2 cellular contexts compared by ENCODE assay signal in the genomic region with DNA sequence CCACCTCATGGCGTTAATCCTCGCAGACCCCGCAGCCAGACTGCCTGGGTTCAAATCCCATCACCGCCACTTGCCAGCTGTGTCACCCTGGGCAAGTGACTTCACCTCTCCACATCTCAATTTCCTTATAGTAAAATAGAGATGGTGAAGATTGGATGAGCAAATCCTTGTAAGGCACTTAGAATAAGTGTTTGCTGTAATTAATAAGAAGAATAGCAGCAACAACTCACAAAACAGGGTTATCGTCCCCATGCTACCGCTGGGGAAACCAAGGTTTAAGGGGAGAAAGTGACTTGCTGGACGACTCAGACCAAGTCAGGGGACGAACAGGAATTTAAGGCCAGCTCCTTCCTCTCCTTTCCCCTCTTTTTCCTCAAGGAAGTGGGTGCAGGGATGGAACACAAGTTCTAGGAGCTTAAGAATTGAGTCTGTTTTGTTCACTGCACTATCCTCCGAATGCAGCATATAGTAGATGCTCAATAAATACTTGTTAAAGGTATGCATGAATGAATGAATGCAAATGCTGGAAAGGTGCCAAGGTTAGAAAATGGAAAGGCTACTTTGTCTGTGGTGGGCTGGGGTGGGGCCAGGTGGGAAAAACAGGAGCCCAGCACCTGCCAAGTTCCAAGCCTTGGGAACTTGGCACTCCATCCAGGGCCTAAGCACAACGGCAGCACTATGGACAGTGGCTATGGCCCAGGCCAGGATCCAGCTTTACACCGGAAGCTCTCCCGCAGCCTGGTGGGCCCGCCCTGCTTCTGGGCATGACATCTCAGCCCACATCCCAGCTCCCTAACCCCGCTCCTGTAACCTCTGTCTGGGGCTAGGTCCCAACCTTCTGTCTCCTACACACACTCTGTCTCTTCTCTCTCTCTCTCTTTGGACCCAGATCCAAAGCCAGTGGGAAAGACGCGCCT.
TF ChIP-seq lines count a peak whose summit lies in the region.

No MANE protein-coding gene starts in this region.

TF ChIP-seq in HCT116, 20 proteins besides CTCF, POLR2A, EP300 and RAD21:
- TF ChIP-seq CBX3 (IDR thresholded peaks at IDR 0.05; ENCODE audit: low read depth) (no peak), EZH2phosphoT487 (IDR thresholded peaks at IDR 0.05; ENCODE audit: borderline replicate concordance) (no peak), JUND (IDR thresholded peaks at IDR 0.05) (no peak), ZNF274 (IDR thresholded peaks at IDR 0.05; ENCODE audit: low read depth, low read length) (no peak), SIN3A (IDR thresholded peaks at IDR 0.05; ENCODE audit: low read depth) (no peak), ELF1 (IDR thresholded peaks at IDR 0.05; ENCODE audit: borderline replicate concordance, low read depth) (no peak), EZH2 (IDR thresholded peaks at IDR 0.05) (no peak), TCF7L2 (IDR thresholded peaks at IDR 0.05; ENCODE audit: borderline replicate concordance, extremely low read depth, insufficient read depth, insufficient read length) (no peak), SP1 (IDR thresholded peaks at IDR 0.05; ENCODE audit: low read depth) (no peak), SRF (IDR thresholded peaks at IDR 0.05; ENCODE audit: low read depth) (no peak), ZFX (IDR thresholded peaks at IDR 0.05) (no peak), YY1 (IDR thresholded peaks at IDR 0.05; ENCODE audit: extremely low read depth, insufficient replicate concordance, low read depth, low read length) (no peak)
- TF ChIP-seq, protein P1, sequence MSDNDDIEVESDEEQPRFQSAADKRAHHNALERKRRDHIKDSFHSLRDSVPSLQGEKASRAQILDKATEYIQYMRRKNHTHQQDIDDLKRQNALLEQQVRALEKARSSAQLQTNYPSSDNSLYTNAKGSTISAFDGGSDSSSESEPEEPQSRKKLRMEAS (IDR thresholded peaks at IDR 0.05) = no peak
- TF ChIP-seq, protein P2, sequence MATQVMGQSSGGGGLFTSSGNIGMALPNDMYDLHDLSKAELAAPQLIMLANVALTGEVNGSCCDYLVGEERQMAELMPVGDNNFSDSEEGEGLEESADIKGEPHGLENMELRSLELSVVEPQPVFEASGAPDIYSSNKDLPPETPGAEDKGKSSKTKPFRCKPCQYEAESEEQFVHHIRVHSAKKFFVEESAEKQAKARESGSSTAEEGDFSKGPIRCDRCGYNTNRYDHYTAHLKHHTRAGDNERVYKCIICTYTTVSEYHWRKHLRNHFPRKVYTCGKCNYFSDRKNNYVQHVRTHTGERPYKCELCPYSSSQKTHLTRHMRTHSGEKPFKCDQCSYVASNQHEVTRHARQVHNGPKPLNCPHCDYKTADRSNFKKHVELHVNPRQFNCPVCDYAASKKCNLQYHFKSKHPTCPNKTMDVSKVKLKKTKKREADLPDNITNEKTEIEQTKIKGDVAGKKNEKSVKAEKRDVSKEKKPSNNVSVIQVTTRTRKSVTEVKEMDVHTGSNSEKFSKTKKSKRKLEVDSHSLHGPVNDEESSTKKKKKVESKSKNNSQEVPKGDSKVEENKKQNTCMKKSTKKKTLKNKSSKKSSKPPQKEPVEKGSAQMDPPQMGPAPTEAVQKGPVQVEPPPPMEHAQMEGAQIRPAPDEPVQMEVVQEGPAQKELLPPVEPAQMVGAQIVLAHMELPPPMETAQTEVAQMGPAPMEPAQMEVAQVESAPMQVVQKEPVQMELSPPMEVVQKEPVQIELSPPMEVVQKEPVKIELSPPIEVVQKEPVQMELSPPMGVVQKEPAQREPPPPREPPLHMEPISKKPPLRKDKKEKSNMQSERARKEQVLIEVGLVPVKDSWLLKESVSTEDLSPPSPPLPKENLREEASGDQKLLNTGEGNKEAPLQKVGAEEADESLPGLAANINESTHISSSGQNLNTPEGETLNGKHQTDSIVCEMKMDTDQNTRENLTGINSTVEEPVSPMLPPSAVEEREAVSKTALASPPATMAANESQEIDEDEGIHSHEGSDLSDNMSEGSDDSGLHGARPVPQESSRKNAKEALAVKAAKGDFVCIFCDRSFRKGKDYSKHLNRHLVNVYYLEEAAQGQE (IDR thresholded peaks at IDR 0.05; ENCODE audit: low read depth) = no peak
- TF ChIP-seq, protein P3, sequence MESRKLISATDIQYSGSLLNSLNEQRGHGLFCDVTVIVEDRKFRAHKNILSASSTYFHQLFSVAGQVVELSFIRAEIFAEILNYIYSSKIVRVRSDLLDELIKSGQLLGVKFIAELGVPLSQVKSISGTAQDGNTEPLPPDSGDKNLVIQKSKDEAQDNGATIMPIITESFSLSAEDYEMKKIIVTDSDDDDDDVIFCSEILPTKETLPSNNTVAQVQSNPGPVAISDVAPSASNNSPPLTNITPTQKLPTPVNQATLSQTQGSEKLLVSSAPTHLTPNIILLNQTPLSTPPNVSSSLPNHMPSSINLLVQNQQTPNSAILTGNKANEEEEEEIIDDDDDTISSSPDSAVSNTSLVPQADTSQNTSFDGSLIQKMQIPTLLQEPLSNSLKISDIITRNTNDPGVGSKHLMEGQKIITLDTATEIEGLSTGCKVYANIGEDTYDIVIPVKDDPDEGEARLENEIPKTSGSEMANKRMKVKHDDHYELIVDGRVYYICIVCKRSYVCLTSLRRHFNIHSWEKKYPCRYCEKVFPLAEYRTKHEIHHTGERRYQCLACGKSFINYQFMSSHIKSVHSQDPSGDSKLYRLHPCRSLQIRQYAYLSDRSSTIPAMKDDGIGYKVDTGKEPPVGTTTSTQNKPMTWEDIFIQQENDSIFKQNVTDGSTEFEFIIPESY (IDR thresholded peaks at IDR 0.05; ENCODE audit: extremely low read depth, insufficient replicate concordance, low read length) = no peak

TF ChIP-seq in K562, 482 proteins besides CTCF, POLR2A, EP300 and RAD21:
- no peak for TF ChIP-seq FOXM1 (IDR thresholded peaks at IDR 0.05; ENCODE audit: low read depth)
- no peak for TF ChIP-seq FOXM1 (CRISPR knock-in tag; IDR thresholded peaks at IDR 0.05; ENCODE audit: low read depth)
- no peak for TF ChIP-seq TCF3 (CRISPR knock-in tag; IDR thresholded peaks at IDR 0.05)
- no peak for TF ChIP-seq ZNF124 (CRISPR knock-in tag; IDR thresholded peaks at IDR 0.05)
- TF ChIP-seq CC2D1A (IDR thresholded peaks at IDR 0.05) = no peak
- TF ChIP-seq NFIC (IDR thresholded peaks at IDR 0.05) = peak; percentile 75
- TF ChIP-seq, protein P4, sequence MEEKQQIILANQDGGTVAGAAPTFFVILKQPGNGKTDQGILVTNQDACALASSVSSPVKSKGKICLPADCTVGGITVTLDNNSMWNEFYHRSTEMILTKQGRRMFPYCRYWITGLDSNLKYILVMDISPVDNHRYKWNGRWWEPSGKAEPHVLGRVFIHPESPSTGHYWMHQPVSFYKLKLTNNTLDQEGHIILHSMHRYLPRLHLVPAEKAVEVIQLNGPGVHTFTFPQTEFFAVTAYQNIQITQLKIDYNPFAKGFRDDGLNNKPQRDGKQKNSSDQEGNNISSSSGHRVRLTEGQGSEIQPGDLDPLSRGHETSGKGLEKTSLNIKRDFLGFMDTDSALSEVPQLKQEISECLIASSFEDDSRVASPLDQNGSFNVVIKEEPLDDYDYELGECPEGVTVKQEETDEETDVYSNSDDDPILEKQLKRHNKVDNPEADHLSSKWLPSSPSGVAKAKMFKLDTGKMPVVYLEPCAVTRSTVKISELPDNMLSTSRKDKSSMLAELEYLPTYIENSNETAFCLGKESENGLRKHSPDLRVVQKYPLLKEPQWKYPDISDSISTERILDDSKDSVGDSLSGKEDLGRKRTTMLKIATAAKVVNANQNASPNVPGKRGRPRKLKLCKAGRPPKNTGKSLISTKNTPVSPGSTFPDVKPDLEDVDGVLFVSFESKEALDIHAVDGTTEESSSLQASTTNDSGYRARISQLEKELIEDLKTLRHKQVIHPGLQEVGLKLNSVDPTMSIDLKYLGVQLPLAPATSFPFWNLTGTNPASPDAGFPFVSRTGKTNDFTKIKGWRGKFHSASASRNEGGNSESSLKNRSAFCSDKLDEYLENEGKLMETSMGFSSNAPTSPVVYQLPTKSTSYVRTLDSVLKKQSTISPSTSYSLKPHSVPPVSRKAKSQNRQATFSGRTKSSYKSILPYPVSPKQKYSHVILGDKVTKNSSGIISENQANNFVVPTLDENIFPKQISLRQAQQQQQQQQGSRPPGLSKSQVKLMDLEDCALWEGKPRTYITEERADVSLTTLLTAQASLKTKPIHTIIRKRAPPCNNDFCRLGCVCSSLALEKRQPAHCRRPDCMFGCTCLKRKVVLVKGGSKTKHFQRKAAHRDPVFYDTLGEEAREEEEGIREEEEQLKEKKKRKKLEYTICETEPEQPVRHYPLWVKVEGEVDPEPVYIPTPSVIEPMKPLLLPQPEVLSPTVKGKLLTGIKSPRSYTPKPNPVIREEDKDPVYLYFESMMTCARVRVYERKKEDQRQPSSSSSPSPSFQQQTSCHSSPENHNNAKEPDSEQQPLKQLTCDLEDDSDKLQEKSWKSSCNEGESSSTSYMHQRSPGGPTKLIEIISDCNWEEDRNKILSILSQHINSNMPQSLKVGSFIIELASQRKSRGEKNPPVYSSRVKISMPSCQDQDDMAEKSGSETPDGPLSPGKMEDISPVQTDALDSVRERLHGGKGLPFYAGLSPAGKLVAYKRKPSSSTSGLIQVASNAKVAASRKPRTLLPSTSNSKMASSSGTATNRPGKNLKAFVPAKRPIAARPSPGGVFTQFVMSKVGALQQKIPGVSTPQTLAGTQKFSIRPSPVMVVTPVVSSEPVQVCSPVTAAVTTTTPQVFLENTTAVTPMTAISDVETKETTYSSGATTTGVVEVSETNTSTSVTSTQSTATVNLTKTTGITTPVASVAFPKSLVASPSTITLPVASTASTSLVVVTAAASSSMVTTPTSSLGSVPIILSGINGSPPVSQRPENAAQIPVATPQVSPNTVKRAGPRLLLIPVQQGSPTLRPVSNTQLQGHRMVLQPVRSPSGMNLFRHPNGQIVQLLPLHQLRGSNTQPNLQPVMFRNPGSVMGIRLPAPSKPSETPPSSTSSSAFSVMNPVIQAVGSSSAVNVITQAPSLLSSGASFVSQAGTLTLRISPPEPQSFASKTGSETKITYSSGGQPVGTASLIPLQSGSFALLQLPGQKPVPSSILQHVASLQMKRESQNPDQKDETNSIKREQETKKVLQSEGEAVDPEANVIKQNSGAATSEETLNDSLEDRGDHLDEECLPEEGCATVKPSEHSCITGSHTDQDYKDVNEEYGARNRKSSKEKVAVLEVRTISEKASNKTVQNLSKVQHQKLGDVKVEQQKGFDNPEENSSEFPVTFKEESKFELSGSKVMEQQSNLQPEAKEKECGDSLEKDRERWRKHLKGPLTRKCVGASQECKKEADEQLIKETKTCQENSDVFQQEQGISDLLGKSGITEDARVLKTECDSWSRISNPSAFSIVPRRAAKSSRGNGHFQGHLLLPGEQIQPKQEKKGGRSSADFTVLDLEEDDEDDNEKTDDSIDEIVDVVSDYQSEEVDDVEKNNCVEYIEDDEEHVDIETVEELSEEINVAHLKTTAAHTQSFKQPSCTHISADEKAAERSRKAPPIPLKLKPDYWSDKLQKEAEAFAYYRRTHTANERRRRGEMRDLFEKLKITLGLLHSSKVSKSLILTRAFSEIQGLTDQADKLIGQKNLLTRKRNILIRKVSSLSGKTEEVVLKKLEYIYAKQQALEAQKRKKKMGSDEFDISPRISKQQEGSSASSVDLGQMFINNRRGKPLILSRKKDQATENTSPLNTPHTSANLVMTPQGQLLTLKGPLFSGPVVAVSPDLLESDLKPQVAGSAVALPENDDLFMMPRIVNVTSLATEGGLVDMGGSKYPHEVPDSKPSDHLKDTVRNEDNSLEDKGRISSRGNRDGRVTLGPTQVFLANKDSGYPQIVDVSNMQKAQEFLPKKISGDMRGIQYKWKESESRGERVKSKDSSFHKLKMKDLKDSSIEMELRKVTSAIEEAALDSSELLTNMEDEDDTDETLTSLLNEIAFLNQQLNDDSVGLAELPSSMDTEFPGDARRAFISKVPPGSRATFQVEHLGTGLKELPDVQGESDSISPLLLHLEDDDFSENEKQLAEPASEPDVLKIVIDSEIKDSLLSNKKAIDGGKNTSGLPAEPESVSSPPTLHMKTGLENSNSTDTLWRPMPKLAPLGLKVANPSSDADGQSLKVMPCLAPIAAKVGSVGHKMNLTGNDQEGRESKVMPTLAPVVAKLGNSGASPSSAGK (IDR thresholded peaks at IDR 0.05) = no peak
- peak; percentile 26; the same call in 1 of the 2 replicates for TF ChIP-seq ZNF24 (IDR thresholded peaks at IDR 0.05)
